ENCODE assay signal across 9 cellular contexts in the genomic region with DNA sequence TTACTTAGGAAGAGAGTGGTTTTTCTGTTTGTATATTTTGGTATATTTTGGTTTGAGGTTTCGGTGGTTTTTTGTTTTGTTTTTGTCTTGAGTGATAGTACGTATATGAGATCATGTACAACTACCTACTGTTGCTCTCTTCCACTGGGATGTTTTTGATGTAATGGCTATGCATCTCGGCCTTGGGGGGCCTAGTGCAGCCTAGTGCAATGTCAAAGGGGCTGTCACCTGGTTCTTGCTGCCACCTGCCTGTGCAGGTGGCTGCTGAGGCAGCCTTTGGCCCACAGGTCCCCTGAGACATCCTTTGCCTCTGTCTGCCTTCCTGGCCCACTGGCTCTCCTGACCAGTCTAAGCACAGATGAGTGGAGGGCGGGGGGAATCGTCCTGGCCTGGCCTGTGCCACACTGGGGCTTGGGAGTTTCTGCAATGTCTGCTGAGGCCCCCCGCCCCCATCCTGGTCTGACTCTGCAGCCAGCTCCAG.
DNase-seq lines count a peak whose midpoint lies in the region; ATAC-seq, FAIRE-seq and TF ChIP-seq lines count a peak whose summit lies in the region.
"Had no signal": no experiment of that assay in that cellular context is flagged by ENCODE, and none has a peak within 500 bp of the region (broad histone marks: within the 10 kb centered on the region; RNA-seq: fewer than 3 reads in every experiment).

No MANE protein-coding gene starts in this region.

- H2BK15ac ChIP-seq in H1 (ENCODE audit: low read length), result no peak overlapping the region

- TF ChIP-seq POLR2A in GM12891 (IDR thresholded peaks at IDR 0.05; ENCODE audit: low read depth, low read length) (no peak), H1 (IDR thresholded peaks at IDR 0.05; ENCODE audit: control extremely low read depth in 1 of 2, low read depth in 2 of 2, low read length in 2 of 2) (no peak)

- H3K4me3 ChIP-seq in MM.1S (ENCODE audit: low read length), result no peak overlapping the region
- H3K4me3 ChIP-seq in H1 (ENCODE audit: extremely low read depth in 1 of 4, insufficient read depth in 2 of 4, low read depth in 3 of 4, low read length in 4 of 4), result no peak overlapping the region
- H3K4me3 ChIP-seq in HAP-1, result no peak overlapping the region
- H3K4me3 ChIP-seq in MG63, result no peak overlapping the region
- H3K4me3 ChIP-seq: SK-N-MC had no signal

- H3K9me2 ChIP-seq in MM.1S (replicated peaks; ENCODE audit: insufficient read depth, low read length), result no peaks in the 10 kb centered on the region

- peak overlapping the region; percentile 2; the same call in 1 of the 2 replicates for H2AFZ ChIP-seq in MM.1S (ENCODE audit: low read length)
- no peak overlapping the region for H2AFZ ChIP-seq in H1 (ENCODE audit: low read length)

- WGBS in H1 (ENCODE audit: extremely low coverage in 1 of 2, insufficient coverage in 1 of 2, insufficient read length in 1 of 2, insufficient replicate concordance in 2 of 2, low coverage in 1 of 2, low lambda C conversion rate in 2 of 2, missing lambda C conversion rate in 1 of 2), 2 experiments, result 86 to 100% methylated on average over 1 to 6 of the region's 6 CpGs

- CTCF ChIA-PET in H1 (lab: Charles Lee; ENCODE audit: partially characterized antibody), result interaction anchor here (0.5 kb wide), 1 partner anchor 53 kb away, joined by 3 read pairs; no protein-coding TSS in a partner anchor

- H4K8ac ChIP-seq in H1 (ENCODE audit: extremely low read depth, insufficient read depth, low read length), result no peak overlapping the region

- H3K4me2 ChIP-seq in MM.1S (ENCODE audit: low read depth, low read length) (peak overlapping the region; percentile 30), H1 (ENCODE audit: insufficient read depth in 1 of 2, low read depth in 2 of 2, low read length in 2 of 2) (0 out of 4 replicates have a peak overlapping the region, but pooled peaks of 1 of the 2 experiments have one; percentile 14)

- peak; percentile 21 for TF ChIP-seq CTCF in MM.1S (IDR thresholded peaks at IDR 0.05; ENCODE audit: low read length)
- TF ChIP-seq CTCF in H1 (IDR thresholded peaks at IDR 0.05; ENCODE audit: control extremely low read depth in 1 of 3, insufficient read depth in 1 of 3, low read depth in 1 of 3, low read length in 3 of 3), result no peak

- H2BK5ac ChIP-seq in H1 (ENCODE audit: low read depth, low read length), result peak overlapping the region; percentile 13; the same call in 1 of the 2 replicates

- DNase-seq in GM12891 (ENCODE audit: insufficient read length, low spot score), result no peak
- peak; percentile 83 for DNase-seq in MM.1S
- DNase-seq in H1 (ENCODE audit: low read depth in 1 of 2, low spot score in 2 of 2), result no peak
- no peak for DNase-seq in NCI-H2029 treated with DMSO at 0.1 percent for 48 hours (lab: John Stamatoyannopoulos, UW)
- no peak for DNase-seq in HAP-1 (ENCODE audit: low spot score in 2 of 2)
- DNase-seq in NCI-H2029 (lab: John Stamatoyannopoulos, UW), result no peak
- DNase-seq in MG63, result no peak

- POLR2A ChIA-PET in H1 (lab: Charles Lee; ENCODE audit: partially characterized antibody), result no interaction called here

- H3K4me1 ChIP-seq in MM.1S (ENCODE audit: low read length) (peaks cover 34% of the 10 kb centered on the region), H1 (replicated peaks in 1 of 4; ENCODE audit: control insufficient read depth in 3 of 4, insufficient read depth in 4 of 4, low read length in 3 of 4) (peaks cover 2 to 9% (median 5%) of the 10 kb centered on the region in 4 experiments; a peak in 5 of 7 replicates), HAP-1 (no peaks in the 10 kb centered on the region)

- peaks cover 21% of the 10 kb centered on the region for H3F3A ChIP-seq in MM.1S (ENCODE audit: insufficient read depth, low read length)

- H3K9ac ChIP-seq in MM.1S (ENCODE audit: low read length) (no peak overlapping the region), H1 (replicated peaks in 1 of 4; ENCODE audit: extremely low read depth in 1 of 4, low read depth in 3 of 4, low read length in 3 of 4) (no peak overlapping the region)

- H3K79me2 ChIP-seq in MM.1S (ENCODE audit: low read length), result no peaks in the 10 kb centered on the region
- H3K79me2 ChIP-seq in H1 (ENCODE audit: control insufficient read depth in 1 of 2, insufficient read depth in 2 of 2, low read length in 2 of 2), result no peaks in the 10 kb centered on the region

- H3K23me2 ChIP-seq in H1 (ENCODE audit: low read depth, low read length), result no peaks in the 10 kb centered on the region

- ATAC-seq in GM21360 (IDR thresholded peaks at IDR 0.05; ENCODE audit: unreplicated experiment), result peak; percentile 45

- no peaks in the 10 kb centered on the region for H3K27me3 ChIP-seq in MM.1S (replicated peaks; ENCODE audit: insufficient read depth, low read length)
- H3K27me3 ChIP-seq in H1 (replicated peaks in 1 of 4; ENCODE audit: control insufficient read depth in 3 of 4, extremely low read depth in 1 of 4, insufficient read depth in 3 of 4, low read length in 3 of 4), result no peaks in the 10 kb centered on the region; a peak in 1 of 7 replicates
- no peaks in the 10 kb centered on the region for H3K27me3 ChIP-seq in HAP-1 (ENCODE audit: low read depth)
- no peaks in the 10 kb centered on the region for H3K27me3 ChIP-seq in MG63

- TF ChIP-seq RAD21 in H1 (IDR thresholded peaks at IDR 0.05 in 1 of 2, conservative IDR thresholded peaks at IDR 0.05 in 1 of 2; ENCODE audit: low read depth in 2 of 2, low read length in 2 of 2), result peak in 1 of 2 experiments; percentile 24; a peak in 2 of 4 replicates

- no peaks in the 10 kb centered on the region; the same call in 1 of the 2 replicates for H3K79me1 ChIP-seq in H1 (ENCODE audit: low read depth, low read length)

- no peaks in the 10 kb centered on the region for H3K36me3 ChIP-seq in MM.1S (replicated peaks; ENCODE audit: insufficient read depth, low read length)
- H3K36me3 ChIP-seq in H1 (ENCODE audit: control insufficient read depth in 2 of 4, insufficient read depth in 4 of 4, low read length in 3 of 4), result no peaks in the 10 kb centered on the region
- H3K36me3 ChIP-seq in HAP-1 (replicated peaks), result no peaks in the 10 kb centered on the region
- H3K36me3 ChIP-seq in MG63, result no peaks in the 10 kb centered on the region

- peak; percentile 93 for FAIRE-seq in GM12891 (lab: Jason Lieb, UNC)
- no peak for FAIRE-seq in H1 (lab: Jason Lieb, UNC)

- H3K4ac ChIP-seq in H1 (replicated peaks; ENCODE audit: insufficient read length, low read depth, low read length), result no peak overlapping the region

- H2BK120ac ChIP-seq in H1 (replicated peaks; ENCODE audit: low read depth, low read length), result no peak overlapping the region

- H2BK20ac ChIP-seq in H1 (ENCODE audit: low read length), result no peak overlapping the region

- no peak overlapping the region for H3K56ac ChIP-seq in H1 (replicated peaks; ENCODE audit: insufficient read length, low read depth, low read length)

- H4K20me1 ChIP-seq in MM.1S (ENCODE audit: insufficient read depth, low read length) (no peaks in the 10 kb centered on the region), H1 (replicated peaks in 1 of 2; ENCODE audit: control insufficient read depth in 1 of 2, insufficient read depth in 2 of 2, low read length in 2 of 2) (no peaks in the 10 kb centered on the region)

- H2AK5ac ChIP-seq in H1 (ENCODE audit: low read depth, low read length), result peak overlapping the region; percentile 26; the same call in 1 of the 2 replicates

- in situ Hi-C loops in HAP-1 (cut with MboI; ENCODE audit: low sequenced_read_pairs), result no loop called here

- H3K18ac ChIP-seq in H1 (ENCODE audit: extremely low read depth, low read length), result peak overlapping the region; percentile 27; the same call in 1 of the 2 replicates

- no peaks in the 10 kb centered on the region for H3K9me3 ChIP-seq in MM.1S (replicated peaks; ENCODE audit: insufficient read depth, low read length)
- no peaks in the 10 kb centered on the region for H3K9me3 ChIP-seq in H1 (ENCODE audit: insufficient read depth in 2 of 2, low read depth in 1 of 2, low read length in 1 of 2)
- no peaks in the 10 kb centered on the region for H3K9me3 ChIP-seq in HAP-1
- H3K9me3 ChIP-seq in MG63, result no peaks in the 10 kb centered on the region; the same call in 1 of the 2 replicates

- H4K91ac ChIP-seq in H1 (replicated peaks; ENCODE audit: insufficient read length, low read length), result no peak overlapping the region

- H4K5ac ChIP-seq in H1 (ENCODE audit: insufficient read length, low read depth, low read length), result no peak overlapping the region

- no peak overlapping the region for H3K14ac ChIP-seq in H1 (ENCODE audit: insufficient read length)

- no peak overlapping the region for H3K23ac ChIP-seq in H1 (ENCODE audit: insufficient read length)

- H2BK12ac ChIP-seq in H1 (ENCODE audit: low read depth, low read length), result no peak overlapping the region

- TF ChIP-seq EP300 in H1 (IDR thresholded peaks at IDR 0.05; ENCODE audit: borderline replicate concordance in 1 of 2, low read depth in 2 of 2, low read length in 2 of 2), result no peak

- H3K27ac ChIP-seq in MM.1S (ENCODE audit: low read length) (peak overlapping the region; percentile 46; the same call in 1 of the 2 replicates), H1 (ENCODE audit: low read depth, low read length) (no peak overlapping the region)
- H3K27ac ChIP-seq: SK-N-MC had no signal

TF ChIP-seq in GM12891, 5 proteins besides CTCF, POLR2A, EP300 and RAD21:
- TF ChIP-seq TAF1 (IDR thresholded peaks at IDR 0.05; ENCODE audit: low read depth, low read length) (no peak), POU2F2 (IDR thresholded peaks at IDR 0.05; ENCODE audit: low read depth, low read length) (no peak), POLR2AphosphoS5 (IDR thresholded peaks at IDR 0.05; ENCODE audit: low read depth, low read length) (no peak), PAX5 (IDR thresholded peaks at IDR 0.05; ENCODE audit: insufficient read depth, low read length, severe bottlenecking) (no peak), SPI1 (IDR thresholded peaks at IDR 0.05; ENCODE audit: low read depth, low read length) (no peak)

TF ChIP-seq in H1, 55 proteins besides CTCF, POLR2A, EP300 and RAD21:
- TF ChIP-seq SIX5 (IDR thresholded peaks at IDR 0.05; ENCODE audit: low read depth, low read length) (no peak), GABPA (IDR thresholded peaks at IDR 0.05; ENCODE audit: borderline replicate concordance, insufficient read depth, low read length) (no peak), SP2 (IDR thresholded peaks at IDR 0.05; ENCODE audit: low read length) (no peak), CEBPB (IDR thresholded peaks at IDR 0.05; ENCODE audit: low read depth, low read length) (no peak), KDM4A (IDR thresholded peaks at IDR 0.05; ENCODE audit: low read depth, low read length, severe bottlenecking) (no peak), EZH2 (IDR thresholded peaks at IDR 0.05; ENCODE audit: low read depth, low read length, severe bottlenecking) (no peak), JUN (IDR thresholded peaks at IDR 0.05; ENCODE audit: low read depth, low read length) (no peak)
TF ChIP-seq in H1: peak in this region for 0.
